23 cellular contexts compared by ENCODE assay signal in the genomic region with DNA sequence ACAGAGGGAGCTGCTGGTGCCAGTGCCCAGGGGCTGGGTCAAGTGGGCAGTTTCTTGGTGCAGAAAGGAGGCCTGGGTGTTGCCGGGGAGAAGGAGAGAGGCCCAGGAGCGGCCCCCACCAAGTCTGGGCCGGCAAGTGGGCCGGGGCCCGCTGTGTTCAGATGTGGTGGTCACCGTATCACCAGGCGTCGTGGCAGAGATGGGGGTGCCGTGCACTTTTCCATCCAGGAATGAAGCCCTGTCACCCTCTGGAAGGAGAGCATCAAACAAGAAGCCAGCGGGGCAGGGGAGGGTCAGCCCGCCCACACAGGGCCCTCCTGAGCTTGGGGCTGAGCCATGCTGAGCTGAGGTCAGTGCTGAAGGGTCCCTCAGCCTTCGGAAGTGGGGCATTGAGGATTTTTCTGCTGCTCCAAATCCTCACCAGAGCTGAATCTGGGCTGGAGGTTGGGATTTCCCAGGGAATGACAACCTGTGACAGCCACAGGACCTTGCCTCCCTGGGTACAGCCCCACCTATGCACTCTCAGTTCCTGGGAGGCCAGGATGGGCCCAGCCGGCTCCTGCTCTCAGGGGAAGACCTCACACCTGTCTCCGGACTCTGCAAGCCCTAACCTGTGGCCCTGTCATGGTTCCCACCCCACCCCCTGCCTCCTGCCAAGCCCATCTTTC. TPM values are rescaled to one million over a fixed set of nuclear protein-coding genes. Genes with fewer than 3 reads are reported as not detected.
DNase-seq lines count a peak whose midpoint lies in the region; ATAC-seq and TF ChIP-seq lines count a peak whose summit lies in the region.
"Had no signal": no experiment of that assay in that cellular context is flagged by ENCODE, and none has a peak within 500 bp of the region (broad histone marks: within the 10 kb centered on the region; RNA-seq: fewer than 3 reads in every experiment).

No MANE protein-coding gene starts in this region.

- H3K36me3 ChIP-seq in mucosa of descending colon (ENCODE audit: low read depth) = no peaks in the 10 kb centered on the region
- H3K36me3 ChIP-seq in upper lobe of right lung = no peaks in the 10 kb centered on the region
- H3K36me3 ChIP-seq in naive thymus-derived CD4-positive, alpha-beta T cell (ENCODE audit: control insufficient read depth in 2 of 3, insufficient read depth in 3 of 3, low read length in 3 of 3) = no peaks in the 10 kb centered on the region
- H3K36me3 ChIP-seq in smooth muscle cell (ENCODE audit: low read depth) = no peaks in the 10 kb centered on the region
- H3K36me3 ChIP-seq: WERI-Rb-1 had no signal

- H3K9ac ChIP-seq in smooth muscle cell (ENCODE audit: low read depth) = no peak overlapping the region
- H3K9ac ChIP-seq: parathyroid adenoma had no signal

- no peaks in the 10 kb centered on the region for H3F3A ChIP-seq in smooth muscle cell (ENCODE audit: low read depth)

- no peaks in the 10 kb centered on the region for H3K4me1 Mint-ChIP-seq in naive thymus-derived CD4-positive, alpha-beta T cell
- H3K4me1 Mint-ChIP-seq: activated naive CD8-positive, alpha-beta T cell treated with anti-CD3 and anti-CD28 coated beads, Interleukin-2, amount 10 ng/mL, durations not matched to agents 7 days and 5 days had no signal

- H3K4me1 ChIP-seq in mucosa of descending colon (ENCODE audit: low read depth) (no peaks in the 10 kb centered on the region), upper lobe of right lung (no peaks in the 10 kb centered on the region), smooth muscle cell (ENCODE audit: low read depth) (no peaks in the 10 kb centered on the region)
- no peaks in the 10 kb centered on the region for H3K4me1 ChIP-seq in naive thymus-derived CD4-positive, alpha-beta T cell (ENCODE audit: control insufficient read depth in 2 of 2, insufficient read depth in 2 of 2, low read length in 2 of 2)

- CTCF ChIA-PET in naive thymus-derived CD4-positive, alpha-beta T cell (lab: Charles Lee) = no interaction called here

- H3K27me3 ChIP-seq in upper lobe of right lung (no peaks in the 10 kb centered on the region), smooth muscle cell (ENCODE audit: low read depth) (no peaks in the 10 kb centered on the region)
- no peaks in the 10 kb centered on the region for H3K27me3 ChIP-seq in naive thymus-derived CD4-positive, alpha-beta T cell (ENCODE audit: control insufficient read depth in 2 of 2, insufficient read depth in 2 of 2, low read length in 2 of 2)
- H3K27me3 ChIP-seq: dorsolateral prefrontal cortex had no signal

- no peaks in the 10 kb centered on the region for H3K79me2 ChIP-seq in smooth muscle cell (ENCODE audit: low read depth)
- H3K79me2 ChIP-seq: parathyroid adenoma had no signal

- no peak overlapping the region for H3K27ac ChIP-seq in upper lobe of right lung
- no peak overlapping the region for H3K27ac ChIP-seq in naive thymus-derived CD4-positive, alpha-beta T cell (ENCODE audit: low read depth, low read length)
- no peak overlapping the region for H3K27ac ChIP-seq in smooth muscle cell (ENCODE audit: low read depth)
- H3K27ac ChIP-seq: dorsolateral prefrontal cortex, HL-60, parathyroid adenoma, WERI-Rb-1 had no signal

- DNase-seq in Right ventricle myocardium superior (peak; percentile 33), left ventricle myocardium superior (no peak), mucosa of descending colon (peak in 1 of 3 donors; percentile 29), upper lobe of right lung (no peak), smooth muscle cell (lab: John Stamatoyannopoulos, UW; ENCODE audit: unreplicated experiment) (no peak), GF-D8 (lab: John Stamatoyannopoulos, UW) (no peak)
- DNase-seq in naive thymus-derived CD4-positive, alpha-beta T cell = no peak
- DNase-seq: activated CD4-positive, alpha-beta memory T cell treated with anti-CD3 and anti-CD28 coated beads for 36 hours; activated CD8-positive, alpha-beta memory T cell treated with anti-CD3 and anti-CD28 coated beads, Interleukin-2, amount 50 U/mL, for 48 hours; activated naive CD8-positive, alpha-beta T cell treated with anti-CD3 and anti-CD28 coated beads, Interleukin-2, amount 10 ng/mL, durations not matched to agents 7 days and 5 days; central memory CD4-positive, alpha-beta T cell; HCEC 1CT; midbrain; NCI-H1694 treated with DMSO at 0.1 percent for 48 hours; NCI-H526 treated with DMSO at 0.1 percent for 48 hours; WERI-Rb-1 had no signal

- H3K9me3 Mint-ChIP-seq in naive thymus-derived CD4-positive, alpha-beta T cell = peaks cover 0 to 4% (median 0%) of the 10 kb centered on the region in 11 donors
- H3K9me3 Mint-ChIP-seq: activated CD4-positive, alpha-beta memory T cell treated with anti-CD3 and anti-CD28 coated beads for 36 hours; activated naive CD8-positive, alpha-beta T cell treated with anti-CD3 and anti-CD28 coated beads, Interleukin-2, amount 10 ng/mL, durations not matched to agents 7 days and 5 days; natural killer cell treated with Interleukin-12 subunit alpha and Interleukin-12 subunit beta and Interleukin-15 and Interleukin-18, amount 100 ng/mL, for 72 hours; T-helper 2 cell treated with Interferon-gamma antibody and Interleukin-4, amounts not matched to agents 5 μg/mL and 100 μg/mL, for 36 hours had no signal

- H2AFZ ChIP-seq in smooth muscle cell (ENCODE audit: low read depth) = no peak overlapping the region
- H2AFZ ChIP-seq: parathyroid adenoma had no signal

- TF ChIP-seq CTCF in mucosa of descending colon (IDR thresholded peaks at IDR 0.05) = no peak
- no peak for TF ChIP-seq CTCF in upper lobe of right lung (IDR thresholded peaks at IDR 0.05)
- TF ChIP-seq CTCF in smooth muscle cell (IDR thresholded peaks at IDR 0.05; ENCODE audit: borderline replicate concordance, insufficient read depth, poor library complexity, severe bottlenecking) = no peak

- no peak overlapping the region for H3K4me2 ChIP-seq in smooth muscle cell

- intact Hi-C loops in Right ventricle myocardium superior (cut with DNase I) = loop anchor here (2.0 to 5.0 kb wide), 2 partner anchors 42 to 129 kb away; no protein-coding TSS in a partner anchor
- intact Hi-C loops in left ventricle myocardium superior (cut with micrococcal nuclease) = loop anchor here (10.0 kb wide), 1 partner anchor 45 kb away; no protein-coding TSS in a partner anchor
- intact Hi-C loops in mucosa of descending colon (cut with DNase I, micrococcal nuclease) = no loop called here
- intact Hi-C loops in upper lobe of right lung (cut with DNase I) = no loop called here
- intact Hi-C loops in naive thymus-derived CD4-positive, alpha-beta T cell (cut with micrococcal nuclease) = no loop called here

- H3K4me3 ChIP-seq in mucosa of descending colon (no peak overlapping the region), upper lobe of right lung (no peak overlapping the region), smooth muscle cell (no peak overlapping the region)
- H3K4me3 ChIP-seq in naive thymus-derived CD4-positive, alpha-beta T cell (ENCODE audit: low read length) = no peak overlapping the region
- H3K4me3 ChIP-seq: dorsolateral prefrontal cortex had no signal

- no peak for ATAC-seq in Right ventricle myocardium superior (ENCODE audit: poor library complexity)
- ATAC-seq in left ventricle myocardium superior = no peak
- peak; percentile 14 for ATAC-seq in esophagus mucosa
- peak; percentile 18 for ATAC-seq in mucosa of descending colon
- ATAC-seq in upper lobe of right lung = peak; percentile 13
- no peak for ATAC-seq in naive thymus-derived CD4-positive, alpha-beta T cell
- ATAC-seq: left colon had no signal

- no peak overlapping the region for H3K4me3 Mint-ChIP-seq in naive thymus-derived CD4-positive, alpha-beta T cell
- H3K4me3 Mint-ChIP-seq: activated CD4-positive, alpha-beta memory T cell treated with anti-CD3 and anti-CD28 coated beads for 36 hours; activated naive CD8-positive, alpha-beta T cell treated with anti-CD3 and anti-CD28 coated beads, Interleukin-2, amount 10 ng/mL, durations not matched to agents 7 days and 5 days; natural killer cell treated with Interleukin-12 subunit alpha and Interleukin-12 subunit beta and Interleukin-15 and Interleukin-18, amount 100 ng/mL, for 72 hours; T-helper 2 cell treated with Interferon-gamma antibody and Interleukin-4, amounts not matched to agents 5 μg/mL and 100 μg/mL, for 36 hours had no signal

- peaks cover 0 to 4% (median 0%) of the 10 kb centered on the region in 5 donors for H3K36me3 Mint-ChIP-seq in naive thymus-derived CD4-positive, alpha-beta T cell
- H3K36me3 Mint-ChIP-seq: activated CD4-positive, alpha-beta memory T cell treated with anti-CD3 and anti-CD28 coated beads for 36 hours; activated naive CD8-positive, alpha-beta T cell treated with anti-CD3 and anti-CD28 coated beads, Interleukin-2, amount 10 ng/mL, durations not matched to agents 7 days and 5 days; natural killer cell treated with Interleukin-12 subunit alpha and Interleukin-12 subunit beta and Interleukin-15 and Interleukin-18, amount 100 ng/mL, for 72 hours had no signal

- H3K9me3 ChIP-seq in mucosa of descending colon (peaks cover 3% of the 10 kb centered on the region), upper lobe of right lung (no peaks in the 10 kb centered on the region), smooth muscle cell (replicated peaks; ENCODE audit: low read depth) (no peaks in the 10 kb centered on the region)
- no peaks in the 10 kb centered on the region for H3K9me3 ChIP-seq in naive thymus-derived CD4-positive, alpha-beta T cell (ENCODE audit: control insufficient read depth in 2 of 3, low read length in 3 of 3)

- no peaks in the 10 kb centered on the region for H4K20me1 ChIP-seq in smooth muscle cell (ENCODE audit: low read depth)

- WGBS in smooth muscle cell (ENCODE audit: low lambda C conversion rate) = 93% methylated on average over 14 of the region's 14 CpGs

- POLR2A ChIA-PET in naive thymus-derived CD4-positive, alpha-beta T cell (lab: Charles Lee) = no interaction called here

- H3K27ac Mint-ChIP-seq in naive thymus-derived CD4-positive, alpha-beta T cell = peak overlapping the region in 1 of 9 donors; percentile 51
- H3K27ac Mint-ChIP-seq: activated CD4-positive, alpha-beta memory T cell treated with anti-CD3 and anti-CD28 coated beads for 36 hours; activated naive CD8-positive, alpha-beta T cell treated with anti-CD3 and anti-CD28 coated beads, Interleukin-2, amount 10 ng/mL, durations not matched to agents 7 days and 5 days; natural killer cell treated with Interleukin-12 subunit alpha and Interleukin-12 subunit beta and Interleukin-15 and Interleukin-18, amount 100 ng/mL, for 72 hours; T-helper 2 cell treated with Interferon-gamma antibody and Interleukin-4, amounts not matched to agents 5 μg/mL and 100 μg/mL, for 36 hours had no signal

- H3K27me3 Mint-ChIP-seq in naive thymus-derived CD4-positive, alpha-beta T cell = peaks cover 0 to 3% (median 0%) of the 10 kb centered on the region in 5 donors
- H3K27me3 Mint-ChIP-seq: activated CD4-positive, alpha-beta memory T cell treated with anti-CD3 and anti-CD28 coated beads for 36 hours had no signal

RNA-seq across cellular contexts. Expression of gene INPP5A, which starts 27.9 kb away (rescaled TPM):
- total RNA-seq in Right ventricle myocardium superior (99.1 TPM), left ventricle myocardium superior (108 TPM), esophagus mucosa (14.3 TPM), mucosa of descending colon (10 to 100 TPM; 31.7 to 92.8 (median 32.0) TPM), upper lobe of right lung (38.3 TPM), smooth muscle cell (48.0 and 65.9 TPM in 2 replicates)
- total RNA-seq in naive thymus-derived CD4-positive, alpha-beta T cell = 10 to 100 TPM; 15.5 to 30.7 (median 28.7) TPM
- polyA plus RNA-seq in naive thymus-derived CD4-positive, alpha-beta T cell = 1 to 10 TPM in 1 of 2 donors, under 1 TPM in 1; 0.97 to 2.0 TPM
- polyA plus RNA-seq in smooth muscle cell = 49.1 and 55.9 TPM in 2 replicates

Comparison
In these comparisons a context has a peak if more than half of its experiments do, and no peak if none do; other contexts are left out.
1. ATAC-seq: peak in esophagus mucosa (single experiment), mucosa of descending colon (single experiment) and upper lobe of right lung (single experiment); none in Right ventricle myocardium superior (single experiment), left ventricle myocardium superior (single experiment) and naive thymus-derived CD4-positive, alpha-beta T cell (single experiment).
2. intact Hi-C loops: an anchor here in Right ventricle myocardium superior (2.0 to 5.0 kb wide) and left ventricle myocardium superior (10.0 kb wide); none called in mucosa of descending colon, upper lobe of right lung and naive thymus-derived CD4-positive, alpha-beta T cell.